ENCODE assay signal across 15 cellular contexts in genomic region chr7:3464900-3465622, GRCh38.
DNase-seq lines count a peak whose midpoint lies in the region; ATAC-seq and TF ChIP-seq lines count a peak whose summit lies in the region.
"Had no signal": no experiment of that assay in that cellular context is flagged by ENCODE, and none has a peak within 500 bp of the region (broad histone marks: within the 10 kb centered on the region; RNA-seq: fewer than 3 reads in every experiment).

No MANE protein-coding gene starts in this region.

- H3K4me1 ChIP-seq in effector memory CD4-positive, alpha-beta T cell (ENCODE audit: control insufficient read depth, insufficient read depth, low read length, poor library complexity, severe bottlenecking): peaks cover 15% of the 10 kb centered on the region
- H3K4me1 ChIP-seq: breast epithelium, tibial artery had no signal

- no peaks in the 10 kb centered on the region for H3K9me3 Mint-ChIP-seq in activated naive CD4-positive, alpha-beta T cell treated with anti-CD3 and anti-CD28 coated beads, Interleukin-2, amount 10 ng/mL, durations not matched to agents 7 days and 5 days
- no peaks in the 10 kb centered on the region for H3K9me3 Mint-ChIP-seq in activated naive CD8-positive, alpha-beta T cell treated with anti-CD3 and anti-CD28 coated beads, Interleukin-2, amount 50 U/mL, for 24 hours
- H3K9me3 Mint-ChIP-seq in stimulated activated effector memory CD8-positive, alpha-beta T cell treated with anti-CD3 and anti-CD28 coated beads, Interleukin-12 subunit alpha, Interleukin-12 subunit beta, amount 100 ng/mL, for 72 hours: no peaks in the 10 kb centered on the region
- no peaks in the 10 kb centered on the region for H3K9me3 Mint-ChIP-seq in natural killer cell treated with Interleukin-12 subunit alpha and Interleukin-12 subunit beta and Interleukin-15 and Interleukin-18, amount 100 ng/mL, for 72 hours
- H3K9me3 Mint-ChIP-seq: dendritic cell treated with granulocyte-macrophage colony-stimulating factor and Interleukin-4, amounts not matched to agents 40 ng/mL and 50 ng/mL, for 4 days; naive B cell had no signal

- H3K36me3 ChIP-seq in effector memory CD4-positive, alpha-beta T cell (ENCODE audit: control insufficient read depth, insufficient read depth, low read length): no peaks in the 10 kb centered on the region
- H3K36me3 ChIP-seq: breast epithelium, tibial artery had no signal

- H3K4me3 ChIP-seq in effector memory CD4-positive, alpha-beta T cell (ENCODE audit: insufficient read depth, low read depth, low read length, poor library complexity, severe bottlenecking): no peak overlapping the region
- H3K4me3 ChIP-seq: breast epithelium, tibial artery had no signal

- DNase-seq in activated naive CD4-positive, alpha-beta T cell treated with anti-CD3 and anti-CD28 coated beads, Interleukin-2, amount 10 ng/mL, durations not matched to agents 7 days and 5 days: peak; percentile 25
- DNase-seq in activated naive CD4-positive, alpha-beta T cell treated with Interleukin-2 at 50 U/mL for 16 hours: no peak
- DNase-seq in NCI-H524 treated with DMSO at 0.1 percent for 48 hours (lab: John Stamatoyannopoulos, UW) (peak; percentile 65), erythroblast (lab: John Stamatoyannopoulos, UW) (no peak)
- DNase-seq in activated naive CD8-positive, alpha-beta T cell treated with anti-CD3 and anti-CD28 coated beads, Interleukin-2, amount 50 U/mL, for 24 hours: peak; percentile 36
- peak in 1 of 2 donors; percentile 58 for DNase-seq in stimulated activated effector memory CD8-positive, alpha-beta T cell treated with anti-CD3 and anti-CD28 coated beads, Interleukin-12 subunit alpha, Interleukin-12 subunit beta, amount 100 ng/mL, for 72 hours (ENCODE audit: low spot score in 2 of 2)
- DNase-seq in natural killer cell treated with Interleukin-12 subunit alpha and Interleukin-12 subunit beta and Interleukin-15 and Interleukin-18, amount 100 ng/mL, for 72 hours (ENCODE audit: low spot score): no peak
- DNase-seq in effector memory CD4-positive, alpha-beta T cell: no peak
- DNase-seq: foreskin melanocyte, naive B cell, NCI-H1694, tibial artery had no signal

- no peak overlapping the region for H3K4me3 Mint-ChIP-seq in activated naive CD4-positive, alpha-beta T cell treated with anti-CD3 and anti-CD28 coated beads, Interleukin-2, amount 10 ng/mL, durations not matched to agents 7 days and 5 days
- no peak overlapping the region for H3K4me3 Mint-ChIP-seq in activated naive CD8-positive, alpha-beta T cell treated with anti-CD3 and anti-CD28 coated beads, Interleukin-2, amount 50 U/mL, for 24 hours
- H3K4me3 Mint-ChIP-seq in stimulated activated effector memory CD8-positive, alpha-beta T cell treated with anti-CD3 and anti-CD28 coated beads, Interleukin-12 subunit alpha, Interleukin-12 subunit beta, amount 100 ng/mL, for 72 hours: no peak overlapping the region
- no peak overlapping the region for H3K4me3 Mint-ChIP-seq in natural killer cell treated with Interleukin-12 subunit alpha and Interleukin-12 subunit beta and Interleukin-15 and Interleukin-18, amount 100 ng/mL, for 72 hours
- H3K4me3 Mint-ChIP-seq: dendritic cell treated with granulocyte-macrophage colony-stimulating factor and Interleukin-4, amounts not matched to agents 40 ng/mL and 50 ng/mL, for 4 days; IgD-negative memory B cell; naive B cell had no signal

- peaks cover 38% of the 10 kb centered on the region for H3K4me1 Mint-ChIP-seq in activated naive CD4-positive, alpha-beta T cell treated with anti-CD3 and anti-CD28 coated beads, Interleukin-2, amount 10 ng/mL, durations not matched to agents 7 days and 5 days
- H3K4me1 Mint-ChIP-seq in activated naive CD8-positive, alpha-beta T cell treated with anti-CD3 and anti-CD28 coated beads, Interleukin-2, amount 50 U/mL, for 24 hours: peaks cover 34% of the 10 kb centered on the region
- peaks cover 18% of the 10 kb centered on the region for H3K4me1 Mint-ChIP-seq in stimulated activated effector memory CD8-positive, alpha-beta T cell treated with anti-CD3 and anti-CD28 coated beads, Interleukin-12 subunit alpha, Interleukin-12 subunit beta, amount 100 ng/mL, for 72 hours
- peaks cover 6 to 13% of the 10 kb centered on the region in 2 donors for H3K4me1 Mint-ChIP-seq in natural killer cell treated with Interleukin-12 subunit alpha and Interleukin-12 subunit beta and Interleukin-15 and Interleukin-18, amount 100 ng/mL, for 72 hours (ENCODE audit: low read depth in 2 of 2)
- H3K4me1 Mint-ChIP-seq: IgD-negative memory B cell, naive B cell had no signal

- H3K36me3 Mint-ChIP-seq in activated naive CD4-positive, alpha-beta T cell treated with anti-CD3 and anti-CD28 coated beads, Interleukin-2, amount 10 ng/mL, durations not matched to agents 7 days and 5 days: no peaks in the 10 kb centered on the region
- no peaks in the 10 kb centered on the region for H3K36me3 Mint-ChIP-seq in activated naive CD8-positive, alpha-beta T cell treated with anti-CD3 and anti-CD28 coated beads, Interleukin-2, amount 50 U/mL, for 24 hours (ENCODE audit: low read depth)
- H3K36me3 Mint-ChIP-seq in stimulated activated effector memory CD8-positive, alpha-beta T cell treated with anti-CD3 and anti-CD28 coated beads, Interleukin-12 subunit alpha, Interleukin-12 subunit beta, amount 100 ng/mL, for 72 hours: no peaks in the 10 kb centered on the region
- no peaks in the 10 kb centered on the region for H3K36me3 Mint-ChIP-seq in natural killer cell treated with Interleukin-12 subunit alpha and Interleukin-12 subunit beta and Interleukin-15 and Interleukin-18, amount 100 ng/mL, for 72 hours
- H3K36me3 Mint-ChIP-seq: IgD-negative memory B cell, naive B cell had no signal

- no peaks in the 10 kb centered on the region for H3K9me3 ChIP-seq in effector memory CD4-positive, alpha-beta T cell (ENCODE audit: control insufficient read depth, low read length)
- H3K9me3 ChIP-seq: breast epithelium, tibial artery had no signal

- CTCF ChIA-PET in activated naive CD4-positive, alpha-beta T cell treated with anti-CD3 and anti-CD28 coated beads, Interleukin-2, amount 10 ng/mL, durations not matched to agents 7 days and 5 days (lab: Charles Lee): interaction anchor here (0.7 kb wide), 1 partner anchor 29 kb away, joined by 3 read pairs; no protein-coding TSS in a partner anchor

- TF ChIP-seq POLR2A in erythroblast (IDR thresholded peaks at IDR 0.05; ENCODE audit: low read length): no peak

- H3K27ac ChIP-seq in effector memory CD4-positive, alpha-beta T cell (ENCODE audit: insufficient read depth, low read length, poor library complexity, severe bottlenecking): no peak overlapping the region
- H3K27ac ChIP-seq: breast epithelium, tibial artery had no signal

- no peaks in the 10 kb centered on the region for H3K27me3 ChIP-seq in effector memory CD4-positive, alpha-beta T cell (replicated peaks; ENCODE audit: control insufficient read depth, insufficient read depth, low read length, poor library complexity, severe bottlenecking)
- H3K27me3 ChIP-seq: breast epithelium, tibial artery had no signal

- ATAC-seq in activated naive CD8-positive, alpha-beta T cell treated with anti-CD3 and anti-CD28 coated beads, Interleukin-2, amount 50 U/mL, for 24 hours: peak; percentile 65
- peak; percentile 47 for ATAC-seq in stimulated activated effector memory CD8-positive, alpha-beta T cell treated with anti-CD3 and anti-CD28 coated beads, Interleukin-12 subunit alpha, Interleukin-12 subunit beta, amount 100 ng/mL, for 72 hours
- no peak for ATAC-seq in natural killer cell treated with Interleukin-12 subunit alpha and Interleukin-12 subunit beta and Interleukin-15 and Interleukin-18, amount 100 ng/mL, for 72 hours

- H3K27me3 Mint-ChIP-seq in activated naive CD4-positive, alpha-beta T cell treated with anti-CD3 and anti-CD28 coated beads, Interleukin-2, amount 10 ng/mL, durations not matched to agents 7 days and 5 days: no peaks in the 10 kb centered on the region
- no peaks in the 10 kb centered on the region for H3K27me3 Mint-ChIP-seq in activated naive CD8-positive, alpha-beta T cell treated with anti-CD3 and anti-CD28 coated beads, Interleukin-2, amount 50 U/mL, for 24 hours
- H3K27me3 Mint-ChIP-seq in natural killer cell treated with Interleukin-12 subunit alpha and Interleukin-12 subunit beta and Interleukin-15 and Interleukin-18, amount 100 ng/mL, for 72 hours: peaks cover 25 to 29% of the 10 kb centered on the region in 2 donors
- H3K27me3 Mint-ChIP-seq: dendritic cell treated with granulocyte-macrophage colony-stimulating factor and Interleukin-4, amounts not matched to agents 40 ng/mL and 50 ng/mL, for 4 days had no signal

- H3K27ac Mint-ChIP-seq in activated naive CD4-positive, alpha-beta T cell treated with anti-CD3 and anti-CD28 coated beads, Interleukin-2, amount 10 ng/mL, durations not matched to agents 7 days and 5 days: no peak overlapping the region
- peak overlapping the region; percentile 38 for H3K27ac Mint-ChIP-seq in activated naive CD8-positive, alpha-beta T cell treated with anti-CD3 and anti-CD28 coated beads, Interleukin-2, amount 50 U/mL, for 24 hours
- no peak overlapping the region for H3K27ac Mint-ChIP-seq in stimulated activated effector memory CD8-positive, alpha-beta T cell treated with anti-CD3 and anti-CD28 coated beads, Interleukin-12 subunit alpha, Interleukin-12 subunit beta, amount 100 ng/mL, for 72 hours
- H3K27ac Mint-ChIP-seq in natural killer cell treated with Interleukin-12 subunit alpha and Interleukin-12 subunit beta and Interleukin-15 and Interleukin-18, amount 100 ng/mL, for 72 hours: no peak overlapping the region
- H3K27ac Mint-ChIP-seq: dendritic cell treated with granulocyte-macrophage colony-stimulating factor and Interleukin-4, amounts not matched to agents 40 ng/mL and 50 ng/mL, for 4 days; naive B cell had no signal

Comparison
In these comparisons a context has a peak if more than half of its experiments do, and no peak if none do; other contexts are left out.
1. DNase-seq: peak in activated naive CD4-positive, alpha-beta T cell treated with anti-CD3 and anti-CD28 coated beads, Interleukin-2, amount 10 ng/mL, durations not matched to agents 7 days and 5 days (single experiment), NCI-H524 treated with DMSO at 0.1 percent for 48 hours (single experiment) and activated naive CD8-positive, alpha-beta T cell treated with anti-CD3 and anti-CD28 coated beads, Interleukin-2, amount 50 U/mL, for 24 hours (single experiment); none in activated naive CD4-positive, alpha-beta T cell treated with Interleukin-2 at 50 U/mL for 16 hours (single experiment), natural killer cell treated with Interleukin-12 subunit alpha and Interleukin-12 subunit beta and Interleukin-15 and Interleukin-18, amount 100 ng/mL, for 72 hours (single experiment), effector memory CD4-positive, alpha-beta T cell (0 of 3) and erythroblast (0 of 2).
2. ATAC-seq: peak in activated naive CD8-positive, alpha-beta T cell treated with anti-CD3 and anti-CD28 coated beads, Interleukin-2, amount 50 U/mL, for 24 hours (single experiment) and stimulated activated effector memory CD8-positive, alpha-beta T cell treated with anti-CD3 and anti-CD28 coated beads, Interleukin-12 subunit alpha, Interleukin-12 subunit beta, amount 100 ng/mL, for 72 hours (single experiment); none in natural killer cell treated with Interleukin-12 subunit alpha and Interleukin-12 subunit beta and Interleukin-15 and Interleukin-18, amount 100 ng/mL, for 72 hours (0 of 2).